1 cellular context compared by ENCODE assay signal in the genomic region with DNA sequence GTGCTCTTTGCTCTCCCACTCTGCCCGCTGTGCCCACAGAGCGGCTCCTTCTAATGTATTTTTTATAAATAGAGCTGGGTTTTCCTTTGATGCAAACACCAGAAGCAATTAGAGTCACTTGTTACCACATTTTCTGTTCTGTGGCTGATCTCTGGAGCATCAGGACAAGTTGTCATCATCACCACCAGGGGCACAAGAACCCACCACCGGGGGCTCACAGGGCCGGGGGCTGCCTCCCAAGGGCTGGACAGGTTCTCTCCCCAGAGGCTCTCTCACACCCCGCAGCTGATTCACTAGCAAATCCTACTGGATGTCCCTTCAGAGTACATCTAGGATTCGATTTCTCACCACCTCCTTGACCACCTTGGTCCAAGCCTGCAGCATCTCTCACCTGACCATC.
TF ChIP-seq lines count a peak whose summit lies in the region.

No MANE protein-coding gene starts in this region.

TF ChIP-seq in HepG2, 621 proteins besides CTCF, POLR2A, EP300 and RAD21:
- TF ChIP-seq POGK (CRISPR knock-in tag; conservative IDR thresholded peaks at IDR 0.05) = no peak
- no peak for TF ChIP-seq ZBTB3 (CRISPR knock-in tag; IDR thresholded peaks at IDR 0.05; ENCODE audit: borderline replicate concordance, low read depth)
